Comparison of ENCODE assay signal across 14 cellular contexts in the genomic region with DNA sequence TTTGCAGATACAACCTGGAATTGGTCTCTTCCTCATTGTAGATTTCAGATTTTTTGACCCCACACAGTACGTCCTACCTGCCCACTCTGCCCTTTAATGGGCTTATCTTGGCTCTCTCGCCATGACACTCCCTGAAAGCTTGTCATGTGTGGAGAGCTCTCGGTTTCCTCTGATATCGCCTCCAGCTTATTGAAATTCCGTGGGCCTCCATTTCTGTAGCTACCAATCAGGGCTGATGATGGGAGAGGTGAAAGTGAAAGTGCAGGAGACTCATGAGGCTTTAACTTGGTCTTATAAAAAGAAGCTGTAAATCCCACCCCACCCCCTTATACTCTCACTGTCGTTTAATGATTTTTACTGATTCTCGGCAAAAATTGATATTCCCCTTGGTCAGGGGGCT. TPM values are rescaled to one million over a fixed set of nuclear protein-coding genes. Genes with fewer than 3 reads are reported as not detected.
A peak's percentile ranks its signal among the peaks of the same experiment; 100 is the strongest.
DNase-seq lines count a peak whose midpoint lies in the region; ATAC-seq and TF ChIP-seq lines count a peak whose summit lies in the region.
"Had no signal": no experiment of that assay in that cellular context is flagged by ENCODE, and none has a peak within 500 bp of the region (broad histone marks: within the 10 kb centered on the region; RNA-seq: fewer than 3 reads in every experiment).

No MANE protein-coding gene starts in this region.

- H3K9me3 ChIP-seq in cardiac muscle cell (ENCODE audit: low read depth) (no peaks in the 10 kb centered on the region), left ventricle myocardium inferior (replicated peaks) (no peaks in the 10 kb centered on the region), adrenal gland (replicated peaks in 1 of 3) (no peaks in the 10 kb centered on the region)
- H3K9me3 ChIP-seq: colonic mucosa had no signal

- H3K36me3 ChIP-seq in cardiac muscle cell (no peaks in the 10 kb centered on the region), left ventricle myocardium inferior (no peaks in the 10 kb centered on the region), adrenal gland (replicated peaks in 1 of 2) (no peaks in the 10 kb centered on the region)
- H3K36me3 ChIP-seq: colonic mucosa had no signal

- peak overlapping the region; percentile 48 for H3K4me3 Mint-ChIP-seq in activated CD4-positive, alpha-beta memory T cell treated with anti-CD3 and anti-CD28 coated beads, Interleukin-2, amount 10 ng/mL, durations not matched to agents 7 days and 5 days
- H3K4me3 Mint-ChIP-seq in type B pancreatic cell = peak overlapping the region; percentile 43
- H3K4me3 Mint-ChIP-seq: HFFc6; stimulated activated naive B cell treated with anti-CD40 and anti-IgM and Interleukin-4, amounts not matched to agents 10 μg/mL and 1 μg/mL and 100 μg/mL, for 72 hours had no signal

- POLR2A ChIA-PET in activated CD4-positive, alpha-beta memory T cell treated with anti-CD3 and anti-CD28 coated beads, Interleukin-2, amount 10 ng/mL, durations not matched to agents 7 days and 5 days (lab: Charles Lee) = interaction anchor here (1.1 to 1.6 kb wide), 4 partner anchors 8 to 30 kb away, joined by 3 to 7 read pairs (median 6); no protein-coding TSS in a partner anchor

- intact Hi-C loops in left ventricle myocardium inferior (cut with micrococcal nuclease) = no loop called here
- intact Hi-C loops in adrenal gland (cut with DNase I) = no loop called here

- TF ChIP-seq POLR2A in GM18505 (IDR thresholded peaks at IDR 0.05; ENCODE audit: borderline replicate concordance, extremely low read depth, insufficient read depth, insufficient read length) (no peak), adrenal gland (IDR thresholded peaks at IDR 0.05) (no peak)

- H3K4me1 Mint-ChIP-seq in activated CD4-positive, alpha-beta memory T cell treated with anti-CD3 and anti-CD28 coated beads, Interleukin-2, amount 10 ng/mL, durations not matched to agents 7 days and 5 days = peaks cover 56% of the 10 kb centered on the region
- peaks cover 23% of the 10 kb centered on the region for H3K4me1 Mint-ChIP-seq in type B pancreatic cell (ENCODE audit: unreplicated experiment)

- no peaks in the 10 kb centered on the region for H3K36me3 Mint-ChIP-seq in activated CD4-positive, alpha-beta memory T cell treated with anti-CD3 and anti-CD28 coated beads, Interleukin-2, amount 10 ng/mL, durations not matched to agents 7 days and 5 days (ENCODE audit: low read depth)
- no peaks in the 10 kb centered on the region for H3K36me3 Mint-ChIP-seq in type B pancreatic cell
- H3K36me3 Mint-ChIP-seq: stimulated activated naive B cell treated with anti-CD40 and anti-IgM and Interleukin-4, amounts not matched to agents 10 μg/mL and 1 μg/mL and 100 μg/mL, for 72 hours had no signal

- H3K4me3 ChIP-seq in cardiac muscle cell (no peak overlapping the region), left ventricle myocardium inferior (no peak overlapping the region), adrenal gland (peak overlapping the region in 1 of 4 donors; percentile 1)
- H3K4me3 ChIP-seq: colonic mucosa had no signal

- H3K9me3 Mint-ChIP-seq in activated CD4-positive, alpha-beta memory T cell treated with anti-CD3 and anti-CD28 coated beads, Interleukin-2, amount 10 ng/mL, durations not matched to agents 7 days and 5 days = no peaks in the 10 kb centered on the region
- peaks cover 4% of the 10 kb centered on the region for H3K9me3 Mint-ChIP-seq in type B pancreatic cell
- H3K9me3 Mint-ChIP-seq: HFFc6; stimulated activated naive B cell treated with anti-CD40 and anti-IgM and Interleukin-4, amounts not matched to agents 10 μg/mL and 1 μg/mL and 100 μg/mL, for 72 hours had no signal

- ATAC-seq in GM18505 (IDR thresholded peaks at IDR 0.05; ENCODE audit: unreplicated experiment) (no peak), HG03469 (IDR thresholded peaks at IDR 0.05; ENCODE audit: unreplicated experiment) (no peak)
- ATAC-seq: stimulated activated naive B cell treated with anti-CD40 and anti-IgM and Interleukin-4, amounts not matched to agents 10 μg/mL and 1 μg/mL and 100 μg/mL, for 72 hours had no signal

- CTCF ChIA-PET in activated CD4-positive, alpha-beta memory T cell treated with anti-CD3 and anti-CD28 coated beads, Interleukin-2, amount 10 ng/mL, durations not matched to agents 7 days and 5 days (lab: Charles Lee) = interaction anchor here (0.6 to 2.0 kb wide), 7 partner anchors 9 to 444 kb away, joined by 3 to 7 read pairs (median 5); a partner anchor contains a TSS

- H3K27ac Mint-ChIP-seq in activated CD4-positive, alpha-beta memory T cell treated with anti-CD3 and anti-CD28 coated beads, Interleukin-2, amount 10 ng/mL, durations not matched to agents 7 days and 5 days = peak overlapping the region; percentile 59
- H3K27ac Mint-ChIP-seq in type B pancreatic cell = peak overlapping the region; percentile 35
- H3K27ac Mint-ChIP-seq: HFFc6; stimulated activated naive B cell treated with anti-CD40 and anti-IgM and Interleukin-4, amounts not matched to agents 10 μg/mL and 1 μg/mL and 100 μg/mL, for 72 hours had no signal

- H3K27me3 ChIP-seq in cardiac muscle cell (no peaks in the 10 kb centered on the region), left ventricle myocardium inferior (ENCODE audit: low read depth) (peaks cover 100% of the 10 kb centered on the region), adrenal gland (no peaks in the 10 kb centered on the region)
- H3K27me3 ChIP-seq: colonic mucosa had no signal

- 47 to 84% (median 71%) methylated on average over 7 of the region's 7 CpGs for WGBS in adrenal gland, 4 donors

- H3K27ac ChIP-seq in cardiac muscle cell = peak overlapping the region; percentile 90
- H3K27ac ChIP-seq in left ventricle myocardium inferior (replicated peaks) = no peak overlapping the region
- H3K27ac ChIP-seq in adrenal gland = no peak overlapping the region
- H3K27ac ChIP-seq: colonic mucosa had no signal

- DNase-seq in cardiac muscle cell (ENCODE audit: low read depth in 1 of 2, low spot score in 1 of 2) (peak; percentile 36 to 37), left ventricle myocardium inferior (no peak), hepatic stellate cell (ENCODE audit: low spot score) (peak; percentile 40), type B pancreatic cell (ENCODE audit: extremely low spot score, unreplicated experiment) (no peak), adrenal gland (no peak)
- no peak for DNase-seq in activated CD4-positive, alpha-beta memory T cell treated with anti-CD3 and anti-CD28 coated beads, Interleukin-2, amount 10 ng/mL, durations not matched to agents 7 days and 5 days
- DNase-seq: colonic mucosa; HFFc6; IMR-90; NCI-H146; stimulated activated CD4-positive, alpha-beta T cell treated with anti-CD3 and anti-CD28 coated beads, Interleukin-2, amount 100 ng/mL, for 48 hours; stimulated activated naive B cell treated with anti-CD40 and anti-IgM and Interleukin-4, amounts not matched to agents 10 μg/mL and 1 μg/mL and 100 μg/mL, for 72 hours had no signal

- H3K27me3 Mint-ChIP-seq in activated CD4-positive, alpha-beta memory T cell treated with anti-CD3 and anti-CD28 coated beads, Interleukin-2, amount 10 ng/mL, durations not matched to agents 7 days and 5 days = peaks cover 36% of the 10 kb centered on the region
- peaks cover 34% of the 10 kb centered on the region for H3K27me3 Mint-ChIP-seq in type B pancreatic cell

- TF ChIP-seq CTCF in cardiac muscle cell (IDR thresholded peaks at IDR 0.05; ENCODE audit: low read depth, low read length) = no peak
- TF ChIP-seq CTCF in left ventricle myocardium inferior (IDR thresholded peaks at IDR 0.05; ENCODE audit: borderline replicate concordance) = no peak
- TF ChIP-seq CTCF in type B pancreatic cell (conservative IDR thresholded peaks at IDR 0.05) = no peak
- TF ChIP-seq CTCF in adrenal gland (IDR thresholded peaks at IDR 0.05) = no peak

- H3K4me1 ChIP-seq in cardiac muscle cell (ENCODE audit: low read depth) (peaks cover 21% of the 10 kb centered on the region), left ventricle myocardium inferior (no peaks in the 10 kb centered on the region), adrenal gland (replicated peaks in 1 of 2) (no peaks in the 10 kb centered on the region)
- H3K4me1 ChIP-seq: colonic mucosa had no signal

RNA-seq across cellular contexts. Expression of a gene that starts 17.7 kb away (rescaled TPM):
- total RNA-seq in cardiac muscle cell (5.9 and 6.6 TPM in 2 replicates), left ventricle myocardium inferior (not detected), type B pancreatic cell (ENCODE audit: low replicate concordance) (0.29 and 0.79 TPM in 2 replicates), adrenal gland (not detected)
- polyA plus RNA-seq in cardiac muscle cell (9.1 and 12.4 TPM in 2 replicates), adrenal gland (not detected)
- total RNA-seq in activated CD4-positive, alpha-beta memory T cell treated with anti-CD3 and anti-CD28 coated beads, Interleukin-2, amount 10 ng/mL, durations not matched to agents 7 days and 5 days = not detected
- total RNA-seq: colonic mucosa, HFFc6, IMR-90 had no signal
- polyA plus RNA-seq: IMR-90 had no signal

RNA-seq across cellular contexts. Expression of a gene that starts 31.8 kb away (rescaled TPM):
- total RNA-seq in cardiac muscle cell (111 and 114 TPM in 2 replicates), left ventricle myocardium inferior (1.9 TPM), type B pancreatic cell (ENCODE audit: low replicate concordance) (35.6 and 36.5 TPM in 2 replicates), adrenal gland (10 to 100 TPM; 10.6 to 61.1 (median 29.0) TPM)
- polyA plus RNA-seq in cardiac muscle cell (107 and 116 TPM in 2 replicates), adrenal gland (10 to 100 TPM; 17.9 to 73.6 (median 24.2) TPM)
- total RNA-seq in activated CD4-positive, alpha-beta memory T cell treated with anti-CD3 and anti-CD28 coated beads, Interleukin-2, amount 10 ng/mL, durations not matched to agents 7 days and 5 days = 10 to 100 TPM; 20.3 to 20.9 TPM
- total RNA-seq: HFFc6 had no signal

Comparison
In these comparisons a context has a peak if more than half of its experiments do, and no peak if none do; other contexts are left out.
1. DNase-seq: peak in cardiac muscle cell (2 of 2) and hepatic stellate cell (single experiment); none in left ventricle myocardium inferior (single experiment), activated CD4-positive, alpha-beta memory T cell treated with anti-CD3 and anti-CD28 coated beads, Interleukin-2, amount 10 ng/mL, durations not matched to agents 7 days and 5 days (single experiment), type B pancreatic cell (single experiment) and adrenal gland (0 of 7).